In genomic region chr1:43265431-43265830, GRCh38 we compare ENCODE assay signal across 19 cellular contexts. TPM values are rescaled to one million over a fixed set of nuclear protein-coding genes. Genes with fewer than 3 reads are reported as not detected.
DNase-seq lines count a peak whose midpoint lies in the region; ATAC-seq, FAIRE-seq and TF ChIP-seq lines count a peak whose summit lies in the region.
"Had no signal": no experiment of that assay in that cellular context is flagged by ENCODE, and none has a peak within 500 bp of the region (broad histone marks: within the 10 kb centered on the region; RNA-seq: fewer than 3 reads in every experiment).

No MANE protein-coding gene starts in this region.

- H3K9me3 ChIP-seq in K562 (replicated peaks; ENCODE audit: control insufficient read depth, insufficient read depth, low read depth, low read length) (no peaks in the 10 kb centered on the region), pancreas (no peaks in the 10 kb centered on the region)

- no peak overlapping the region for H3K4me2 ChIP-seq in K562 (ENCODE audit: insufficient read depth, low read length)
- H3K4me2 ChIP-seq: A549 had no signal

- ATAC-seq in K562 (no peak), pancreas (peak in 3 of 4 donors; percentile 11 to 44 (median 11)), GM21447 (IDR thresholded peaks at IDR 0.05; ENCODE audit: unreplicated experiment) (no peak), T-cell (replicated peaks in 1 of 4) (no peak)
- ATAC-seq: A549, HCT116 had no signal

- no peak for TF ChIP-seq CTCF in K562 (IDR thresholded peaks at IDR 0.05 in 2 of 3, conservative IDR thresholded peaks at IDR 0.05 in 1 of 3; ENCODE audit: insufficient read depth in 2 of 3, low read depth in 1 of 3, low read length in 3 of 3)
- no peak for TF ChIP-seq CTCF in glutamatergic neuron (IDR thresholded peaks at IDR 0.05; ENCODE audit: partially characterized antibody, unreplicated experiment)
- no peak for TF ChIP-seq CTCF in pancreas (IDR thresholded peaks at IDR 0.05)
- no peak for TF ChIP-seq CTCF in coronary artery (IDR thresholded peaks at IDR 0.05)

- no peak overlapping the region for H3K27ac ChIP-seq in K562 (ENCODE audit: extremely low read depth, low read depth, low read length)
- H3K27ac ChIP-seq in pancreas: peak overlapping the region in 3 of 4 donors; percentile 23 to 65 (median 39)
- no peak overlapping the region for H3K27ac ChIP-seq in coronary artery
- H3K27ac ChIP-seq: A549 had no signal

- no peak overlapping the region for H3K9ac ChIP-seq in K562 (ENCODE audit: insufficient read depth in 1 of 2, low read depth in 2 of 2, low read length in 2 of 2)

- H3K27me3 ChIP-seq in K562 (ENCODE audit: control insufficient read depth in 2 of 2, insufficient read depth in 2 of 2, low read length in 2 of 2): peaks cover 27 to 40% of the 10 kb centered on the region in 2 experiments
- H3K27me3 ChIP-seq in pancreas: no peaks in the 10 kb centered on the region

- DNase-seq in K562 (ENCODE audit: extremely low read depth in 1 of 4, low spot score in 3 of 4) (no peak), glutamatergic neuron (no peak), pancreas (no peak), coronary artery (ENCODE audit: low spot score) (no peak), T-cell (no peak)
- DNase-seq: AML-193; Calu3; CD4-positive, alpha-beta memory T cell; DMS79 treated with DMSO at 0.1 percent for 48 hours; GF-D8; GOT3; H7; HFFc6 had no signal

- WGBS in K562 (ENCODE audit: insufficient coverage, low coverage, missing lambda C conversion rate): 2% methylated on average over 4 of the region's 4 CpGs
- 19 to 29% methylated on average over 4 of the region's 4 CpGs for WGBS in pancreas, 2 donors

- no peak for TF ChIP-seq POLR2A in K562 (conservative IDR thresholded peaks at IDR 0.05)

- POLR2A ChIA-PET in K562 (lab: Yijun Ruan, JAX): interaction anchor here (0.7 kb wide), 1 partner anchor 24 kb away, joined by 3 read pairs; no protein-coding TSS in a partner anchor
- POLR2A ChIA-PET in T-cell (lab: Charles Lee): no interaction called here

- H4K20me1 ChIP-seq in K562 (replicated peaks; ENCODE audit: control insufficient read depth, insufficient read depth, low read length): no peaks in the 10 kb centered on the region

- H3K4me1 ChIP-seq in K562 (replicated peaks in 1 of 2; ENCODE audit: control insufficient read depth in 2 of 2, insufficient read depth in 2 of 2, low read length in 2 of 2) (peaks cover 3 to 5% of the 10 kb centered on the region in 2 experiments; a peak in 2 of 5 replicates), pancreas (peaks cover 21 to 29% (median 27%) of the 10 kb centered on the region in 3 donors)
- H3K4me1 ChIP-seq: A549 had no signal

- H3K27me3 Mint-ChIP-seq in glutamatergic neuron (ENCODE audit: unreplicated experiment): peaks cover 2% of the 10 kb centered on the region
- peaks cover 4 to 7% of the 10 kb centered on the region in 2 donors for H3K27me3 Mint-ChIP-seq in T-cell

- FAIRE-seq in K562 (lab: Jason Lieb, UNC): no peak
- FAIRE-seq in pancreas (lab: Jason Lieb, UNC): no peak
- FAIRE-seq: A549, HTR-8/SVneo had no signal

- peaks cover 14% of the 10 kb centered on the region for H3K9me3 Mint-ChIP-seq in glutamatergic neuron (ENCODE audit: unreplicated experiment)
- H3K9me3 Mint-ChIP-seq in T-cell: peaks cover 0 to 7% (median 2%) of the 10 kb centered on the region in 3 donors

- H3K36me3 Mint-ChIP-seq in glutamatergic neuron (ENCODE audit: unreplicated experiment): peaks cover 28% of the 10 kb centered on the region
- H3K36me3 Mint-ChIP-seq in T-cell: no peaks in the 10 kb centered on the region

- H2AFZ ChIP-seq in K562 (ENCODE audit: low read depth, low read length): no peak overlapping the region

- no peak overlapping the region for H3K4me3 ChIP-seq in K562
- H3K4me3 ChIP-seq in pancreas: no peak overlapping the region
- no peak overlapping the region for H3K4me3 ChIP-seq in coronary artery
- H3K4me3 ChIP-seq: A549 had no signal

- H3K4me3 Mint-ChIP-seq in glutamatergic neuron (ENCODE audit: unreplicated experiment): peak overlapping the region; percentile 25
- no peak overlapping the region for H3K4me3 Mint-ChIP-seq in T-cell
- H3K4me3 Mint-ChIP-seq: CD4-positive, alpha-beta memory T cell; HFFc6; IgD-negative memory B cell had no signal

- in situ Hi-C loops in K562 (cut with MboI): no loop called here

- CTCF ChIA-PET in K562 (lab: Yijun Ruan, JAX; ENCODE audit: low intra/inter-chr PET ratio): no interaction called here
- CTCF ChIA-PET in T-cell (lab: Charles Lee): no interaction called here

- peaks cover 2% of the 10 kb centered on the region for H3K4me1 Mint-ChIP-seq in glutamatergic neuron (ENCODE audit: low read depth, unreplicated experiment)
- peaks cover 1 to 7% (median 7%) of the 10 kb centered on the region in 3 donors for H3K4me1 Mint-ChIP-seq in T-cell

- TF ChIP-seq RAD21 in K562 (CRISPR knock-in tag; conservative IDR thresholded peaks at IDR 0.05 in 1 of 2, IDR thresholded peaks at IDR 0.05 in 1 of 2): no peak

- intact Hi-C loops in K562 (cut with micrococcal nuclease): no loop called here
- intact Hi-C loops in pancreas (cut with DNase I): no loop called here

- BruUV-seq in K562 (replicated peaks; lab: Mats Ljungman, UMichigan): no TSS peak

- no peaks in the 10 kb centered on the region for H3K79me2 ChIP-seq in K562 (ENCODE audit: control insufficient read depth, insufficient read depth, low read length)

- H3K27ac Mint-ChIP-seq in glutamatergic neuron (ENCODE audit: unreplicated experiment) (no peak overlapping the region), T-cell (no peak overlapping the region)
- H3K27ac Mint-ChIP-seq: CD4-positive, alpha-beta memory T cell; HFFc6; IgD-negative memory B cell had no signal

- TF ChIP-seq EP300 in K562 (IDR thresholded peaks at IDR 0.05; ENCODE audit: low read length): no peak

- no peaks in the 10 kb centered on the region for H3K9me1 ChIP-seq in K562 (ENCODE audit: control insufficient read depth, insufficient read depth, low read length)

- H3K36me3 ChIP-seq in K562 (ENCODE audit: control insufficient read depth, insufficient read depth, low read length) (no peaks in the 10 kb centered on the region), pancreas (no peaks in the 10 kb centered on the region)

RNA-seq across cellular contexts. Expression of gene TMEM125, which starts 4.4 kb away (rescaled TPM):
- 0.21 and 0.30 TPM in 2 replicates for total RNA-seq in K562 (2011; cell fraction: chromatin; rRNA removed; ENCODE audit: low replicate concordance)
- 0.33 and 0.53 TPM in 2 replicates for total RNA-seq in K562 (2011; cell fraction: nucleolus; rRNA removed)
- total RNA-seq in K562 (2011; cell fraction: nucleoplasm; rRNA removed): 0.37 and 0.76 TPM in 2 replicates
- total RNA-seq in K562 (2014; rRNA removed): not detected in 2 replicates
- not detected in 2 replicates for total RNA-seq in K562 (2014; rRNA removed; fragmentation: Illumina TruSeq; extraction: Trizol)
- not detected in 2 replicates for total RNA-seq in K562 (2015; rRNA removed; fragmentation: Illumina TruSeq; extraction: Trizol)
- total RNA-seq in K562 (2021): 0.45 TPM in 1 of 2 replicates, not detected in the other
- polyA plus RNA-seq in K562 (2011; rRNA removed): 0.08 and 0.35 TPM in 2 replicates
- 0.42 and 0.58 TPM in 2 replicates for polyA plus RNA-seq in K562 (2011; cell fraction: cytosol; rRNA removed)
- 1.0 and 1.2 TPM in 2 replicates for polyA plus RNA-seq in K562 (2011; cell fraction: nucleus; rRNA removed)
- polyA plus RNA-seq in K562 (2012): 0.13 and 1.1 TPM in 2 replicates
- polyA plus RNA-seq in K562 (2014; fragmentation: Illumina TruSeq; extraction: Trizol): 0.07 TPM in 1 of 2 replicates, not detected in the other
- not detected for polyA plus RNA-seq in K562 (2014; fragmentation: Nextera tagmentation; extraction: Ambion mirVana)
- polyA plus RNA-seq in K562 (2014; rRNA removed): 0.67 TPM in 1 of 2 replicates, not detected in the other
- polyA minus RNA-seq in K562 (2011; rRNA and poly(A)+ RNA removed): not detected in 2 replicates
- polyA minus RNA-seq in K562 (2011; cell fraction: cytosol; rRNA and poly(A)+ RNA removed): not detected in 2 replicates
- not detected in 2 replicates for polyA minus RNA-seq in K562 (2011; cell fraction: nucleus; rRNA and poly(A)+ RNA removed)
- total RNA-seq in glutamatergic neuron (ENCODE audit: unreplicated experiment): not detected
- 10 to 100 TPM; 27.5 to 56.5 (median 38.6) TPM for total RNA-seq in pancreas
- polyA plus RNA-seq in pancreas: 10 to 100 TPM; 52.0 to 75.0 TPM
- under 1 TPM in 3 of 5 donors, not detected in 2; 0.20 to 0.46 (median 0.35) TPM for total RNA-seq in T-cell
- total RNA-seq: CD4-positive, alpha-beta memory T cell; HFFc6 had no signal
- polyA plus RNA-seq: A549; CD4-positive, alpha-beta memory T cell; IgD-negative memory B cell had no signal

RNA-seq across cellular contexts. Expression of gene C1orf210, which starts 19.9 kb away (rescaled TPM):
- not detected in 2 replicates for total RNA-seq in K562 (2011; cell fraction: chromatin; rRNA removed; ENCODE audit: low replicate concordance)
- not detected in 2 replicates for total RNA-seq in K562 (2011; cell fraction: nucleolus; rRNA removed)
- total RNA-seq in K562 (2011; cell fraction: nucleoplasm; rRNA removed): not detected in 2 replicates
- not detected in 2 replicates for total RNA-seq in K562 (2014; rRNA removed)
- not detected in 2 replicates for total RNA-seq in K562 (2014; rRNA removed; fragmentation: Illumina TruSeq; extraction: Trizol)
- total RNA-seq in K562 (2015; rRNA removed; fragmentation: Illumina TruSeq; extraction: Trizol): not detected in 2 replicates
- total RNA-seq in K562 (2021): not detected in 2 replicates
- polyA plus RNA-seq in K562 (2011; rRNA removed): not detected in 2 replicates
- polyA plus RNA-seq in K562 (2011; cell fraction: cytosol; rRNA removed): not detected in 2 replicates
- not detected in 2 replicates for polyA plus RNA-seq in K562 (2011; cell fraction: nucleus; rRNA removed)
- polyA plus RNA-seq in K562 (2012): 0.06 TPM in 1 of 2 replicates, not detected in the other
- polyA plus RNA-seq in K562 (2014; fragmentation: Illumina TruSeq; extraction: Trizol): not detected in 2 replicates
- not detected for polyA plus RNA-seq in K562 (2014; fragmentation: Nextera tagmentation; extraction: Ambion mirVana)
- 0.21 TPM in 1 of 2 replicates, not detected in the other for polyA plus RNA-seq in K562 (2014; rRNA removed)
- not detected in 2 replicates for polyA minus RNA-seq in K562 (2011; rRNA and poly(A)+ RNA removed)
- not detected in 2 replicates for polyA minus RNA-seq in K562 (2011; cell fraction: cytosol; rRNA and poly(A)+ RNA removed)
- polyA minus RNA-seq in K562 (2011; cell fraction: nucleus; rRNA and poly(A)+ RNA removed): not detected in 2 replicates
- total RNA-seq in glutamatergic neuron (ENCODE audit: unreplicated experiment): not detected
- 10 to 100 TPM in 5 of 6 donors, 1 to 10 TPM in 1; 9.1 to 17.2 (median 12.4) TPM for total RNA-seq in pancreas
- polyA plus RNA-seq in pancreas: 10 to 100 TPM in 1 of 2 donors, 1 to 10 TPM in 1; 5.7 to 13.7 TPM
- total RNA-seq in T-cell: under 1 TPM in 2 of 5 donors, not detected in 3; 0.16 to 0.32 TPM
- total RNA-seq: CD4-positive, alpha-beta memory T cell; HFFc6 had no signal
- polyA plus RNA-seq: A549; BJ; CD4-positive, alpha-beta memory T cell; IgD-negative memory B cell had no signal

RNA-seq across cellular contexts. Expression of gene TIE1, which starts 35.4 kb away (rescaled TPM):
- total RNA-seq in K562 (2011; cell fraction: chromatin; rRNA removed; ENCODE audit: low replicate concordance): 0.46 and 3.1 TPM in 2 replicates
- total RNA-seq in K562 (2011; cell fraction: nucleolus; rRNA removed): 1.6 and 4.2 TPM in 2 replicates
- total RNA-seq in K562 (2011; cell fraction: nucleoplasm; rRNA removed): 0.81 and 2.3 TPM in 2 replicates
- total RNA-seq in K562 (2014; rRNA removed): 0.14 and 0.16 TPM in 2 replicates
- not detected in 2 replicates for total RNA-seq in K562 (2014; rRNA removed; fragmentation: Illumina TruSeq; extraction: Trizol)
- 0.04 TPM in 1 of 2 replicates, not detected in the other for total RNA-seq in K562 (2015; rRNA removed; fragmentation: Illumina TruSeq; extraction: Trizol)
- total RNA-seq in K562 (2021): 0.20 and 0.31 TPM in 2 replicates
- 0.32 and 0.49 TPM in 2 replicates for polyA plus RNA-seq in K562 (2011; rRNA removed)
- 0.09 and 1.1 TPM in 2 replicates for polyA plus RNA-seq in K562 (2011; cell fraction: cytosol; rRNA removed)
- 0.59 and 3.8 TPM in 2 replicates for polyA plus RNA-seq in K562 (2011; cell fraction: nucleus; rRNA removed)
- polyA plus RNA-seq in K562 (2012): 0.30 and 0.54 TPM in 2 replicates
- polyA plus RNA-seq in K562 (2014; fragmentation: Illumina TruSeq; extraction: Trizol): 0.07 and 0.17 TPM in 2 replicates
- not detected for polyA plus RNA-seq in K562 (2014; fragmentation: Nextera tagmentation; extraction: Ambion mirVana)
- polyA plus RNA-seq in K562 (2014; rRNA removed): 0.08 and 0.66 TPM in 2 replicates
- polyA minus RNA-seq in K562 (2011; rRNA and poly(A)+ RNA removed): 1.2 TPM in 1 of 2 replicates, not detected in the other
- polyA minus RNA-seq in K562 (2011; cell fraction: cytosol; rRNA and poly(A)+ RNA removed): 1.4 TPM in 1 of 2 replicates, not detected in the other
- polyA minus RNA-seq in K562 (2011; cell fraction: nucleus; rRNA and poly(A)+ RNA removed): 0.67 and 0.94 TPM in 2 replicates
- 11.3 TPM for total RNA-seq in glutamatergic neuron (ENCODE audit: unreplicated experiment)
- total RNA-seq in pancreas: 1 to 10 TPM; 2.1 to 6.2 (median 3.7) TPM
- 1 to 10 TPM; 6.9 to 8.3 TPM for polyA plus RNA-seq in pancreas
- 1 to 10 TPM in 1 of 5 donors, under 1 TPM in 4; 0.26 to 1.9 (median 0.32) TPM for total RNA-seq in T-cell
- total RNA-seq: Calu3; CD4-positive, alpha-beta memory T cell had no signal
- polyA plus RNA-seq: A549; BJ; CD4-positive, alpha-beta memory T cell; IgD-negative memory B cell had no signal

Comparison
In these comparisons a context has a peak if more than half of its experiments do, and no peak if none do; other contexts are left out.
1. ATAC-seq: peak in pancreas (3 of 4); none in K562 (single experiment), GM21447 (single experiment) and T-cell (0 of 4).
2. H3K27ac ChIP-seq: peak in pancreas (3 of 4); none in K562 (single experiment) and coronary artery (0 of 2).
3. RNA of gene TMEM125, which starts 4.4 kb away (total RNA-seq): 27.5 to 56.5 TPM in pancreas; 0.20 to 0.46 TPM in T-cell, not detected in glutamatergic neuron (single experiment) and 0.21 to 0.76 TPM in K562; every median in the first group is over 10 times any median in the second.
4. RNA of gene C1orf210, which starts 19.9 kb away (total RNA-seq): 9.1 to 17.2 TPM in pancreas; 0.16 to 0.32 TPM in T-cell, not detected in K562 and not detected in glutamatergic neuron (single experiment); every median in the first group is over 4 times any median in the second.